8 cellular contexts compared by ENCODE assay signal in the genomic region with DNA sequence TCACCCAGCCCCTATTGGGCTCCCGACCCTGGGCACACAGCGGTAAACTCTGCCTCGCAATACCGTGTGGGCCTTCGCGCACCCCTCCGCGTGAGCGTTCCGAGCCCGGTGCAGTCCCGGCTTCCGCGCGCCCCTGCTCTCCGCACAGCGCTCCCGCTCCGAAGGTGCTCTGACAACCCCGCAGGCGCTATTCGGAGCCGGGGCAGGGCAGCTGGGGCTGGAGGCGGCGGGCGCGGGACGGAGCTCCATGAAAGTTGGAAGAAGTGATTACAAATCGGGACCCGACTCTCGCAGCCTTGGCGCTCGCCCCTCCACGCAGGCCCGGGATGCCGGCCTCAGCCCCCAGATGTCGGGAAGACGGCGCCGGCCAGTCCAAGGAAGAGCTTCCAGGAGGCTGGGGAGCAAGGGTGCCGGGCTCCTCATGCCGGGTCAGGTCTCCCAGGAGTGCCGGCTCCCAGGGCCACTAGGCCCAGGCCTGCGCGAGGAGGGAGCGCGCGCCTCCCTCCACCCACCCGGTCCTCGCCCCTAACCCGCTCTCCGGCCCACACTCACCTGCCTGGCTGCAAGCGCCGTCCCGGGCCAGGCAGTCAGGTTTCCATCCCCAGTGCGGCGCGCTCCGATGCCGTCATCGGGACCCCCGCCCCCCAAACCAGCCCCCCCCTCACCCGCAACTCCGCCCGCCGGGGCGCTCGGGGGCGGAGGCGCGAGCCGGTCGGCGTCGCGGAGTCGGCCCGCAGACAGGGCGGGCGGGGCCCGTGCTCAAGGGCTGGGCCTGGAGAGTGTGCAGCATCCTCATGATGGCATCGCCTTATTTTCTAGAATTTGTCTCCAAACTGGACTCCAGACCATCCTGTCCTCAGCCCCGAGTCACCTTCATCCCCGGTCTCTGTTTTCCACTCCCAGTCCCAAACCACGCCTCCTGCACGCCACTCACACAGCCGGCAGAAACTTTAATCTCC. TPM values are rescaled to one million over a fixed set of nuclear protein-coding genes. Genes with fewer than 3 reads are reported as not detected.
DNase-seq lines count a peak whose midpoint lies in the region; FAIRE-seq and TF ChIP-seq lines count a peak whose summit lies in the region.

A gene with protein sequence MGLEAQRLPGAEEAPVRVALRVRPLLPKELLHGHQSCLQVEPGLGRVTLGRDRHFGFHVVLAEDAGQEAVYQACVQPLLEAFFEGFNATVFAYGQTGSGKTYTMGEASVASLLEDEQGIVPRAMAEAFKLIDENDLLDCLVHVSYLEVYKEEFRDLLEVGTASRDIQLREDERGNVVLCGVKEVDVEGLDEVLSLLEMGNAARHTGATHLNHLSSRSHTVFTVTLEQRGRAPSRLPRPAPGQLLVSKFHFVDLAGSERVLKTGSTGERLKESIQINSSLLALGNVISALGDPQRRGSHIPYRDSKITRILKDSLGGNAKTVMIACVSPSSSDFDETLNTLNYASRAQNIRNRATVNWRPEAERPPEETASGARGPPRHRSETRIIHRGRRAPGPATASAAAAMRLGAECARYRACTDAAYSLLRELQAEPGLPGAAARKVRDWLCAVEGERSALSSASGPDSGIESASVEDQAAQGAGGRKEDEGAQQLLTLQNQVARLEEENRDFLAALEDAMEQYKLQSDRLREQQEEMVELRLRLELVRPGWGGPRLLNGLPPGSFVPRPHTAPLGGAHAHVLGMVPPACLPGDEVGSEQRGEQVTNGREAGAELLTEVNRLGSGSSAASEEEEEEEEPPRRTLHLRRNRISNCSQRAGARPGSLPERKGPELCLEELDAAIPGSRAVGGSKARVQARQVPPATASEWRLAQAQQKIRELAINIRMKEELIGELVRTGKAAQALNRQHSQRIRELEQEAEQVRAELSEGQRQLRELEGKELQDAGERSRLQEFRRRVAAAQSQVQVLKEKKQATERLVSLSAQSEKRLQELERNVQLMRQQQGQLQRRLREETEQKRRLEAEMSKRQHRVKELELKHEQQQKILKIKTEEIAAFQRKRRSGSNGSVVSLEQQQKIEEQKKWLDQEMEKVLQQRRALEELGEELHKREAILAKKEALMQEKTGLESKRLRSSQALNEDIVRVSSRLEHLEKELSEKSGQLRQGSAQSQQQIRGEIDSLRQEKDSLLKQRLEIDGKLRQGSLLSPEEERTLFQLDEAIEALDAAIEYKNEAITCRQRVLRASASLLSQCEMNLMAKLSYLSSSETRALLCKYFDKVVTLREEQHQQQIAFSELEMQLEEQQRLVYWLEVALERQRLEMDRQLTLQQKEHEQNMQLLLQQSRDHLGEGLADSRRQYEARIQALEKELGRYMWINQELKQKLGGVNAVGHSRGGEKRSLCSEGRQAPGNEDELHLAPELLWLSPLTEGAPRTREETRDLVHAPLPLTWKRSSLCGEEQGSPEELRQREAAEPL (N-terminal part only) (minus strand): TSS at position 621 of the 959 bp plus-strand sequence. CDS start 2,537 bp downstream, outside the sequence.

- peaks cover 36% of the 10 kb centered on the region for H3K27me3 Mint-ChIP-seq in activated naive CD4-positive, alpha-beta T cell treated with anti-CD3 and anti-CD28 coated beads for 36 hours (ENCODE audit: low read depth)

- CTCF ChIA-PET in activated naive CD4-positive, alpha-beta T cell treated with anti-CD3 and anti-CD28 coated beads for 36 hours (lab: Charles Lee): no interaction called here

- TF ChIP-seq CTCF in cardiac fibroblast (IDR thresholded peaks at IDR 0.05; ENCODE audit: low read depth, low read length): no peak

- H3K9me3 ChIP-seq in NT2/D1 (ENCODE audit: insufficient read depth, low read length): no peaks in the 10 kb centered on the region

- H3K36me3 ChIP-seq in NT2/D1 (ENCODE audit: insufficient read depth, insufficient read length, low read length): peaks cover 25% of the 10 kb centered on the region

- peak within 1 kb of the TSS; percentile 66 for H3K4me3 Mint-ChIP-seq in activated naive CD4-positive, alpha-beta T cell treated with anti-CD3 and anti-CD28 coated beads for 36 hours

- peak within 1 kb of the TSS; percentile 95 for H3K4me3 ChIP-seq in NT2/D1 (ENCODE audit: insufficient read length, low read depth)
- peak within 1 kb of the TSS; percentile 64 to 74 for H3K4me3 ChIP-seq in cardiac fibroblast (replicated peaks in 1 of 2; ENCODE audit: low read depth in 2 of 2, low read length in 2 of 2)

- H3K4me1 Mint-ChIP-seq in activated naive CD4-positive, alpha-beta T cell treated with anti-CD3 and anti-CD28 coated beads for 36 hours (ENCODE audit: low read depth): peaks cover 10% of the 10 kb centered on the region

- H3K36me3 Mint-ChIP-seq in activated naive CD4-positive, alpha-beta T cell treated with anti-CD3 and anti-CD28 coated beads for 36 hours (ENCODE audit: low read depth): peaks cover 5% of the 10 kb centered on the region

- H3K9ac ChIP-seq in NT2/D1 (ENCODE audit: insufficient read length, low read depth): peak within 1 kb of the TSS; percentile 88

- no peak within 1 kb of the TSS for H3K27ac Mint-ChIP-seq in activated naive CD4-positive, alpha-beta T cell treated with anti-CD3 and anti-CD28 coated beads for 36 hours

- no peak for TF ChIP-seq POLR2A in GM12892 (IDR thresholded peaks at IDR 0.05; ENCODE audit: low read depth, low read length)

- peaks cover 3% of the 10 kb centered on the region for H3K4me1 ChIP-seq in NT2/D1 (ENCODE audit: insufficient read depth, insufficient read length)

- no peaks in the 10 kb centered on the region for H3K9me3 Mint-ChIP-seq in activated naive CD4-positive, alpha-beta T cell treated with anti-CD3 and anti-CD28 coated beads for 36 hours

- H3K27me3 ChIP-seq in NT2/D1 (ENCODE audit: insufficient read depth, insufficient read length): peaks cover 10% of the 10 kb centered on the region

- peak; percentile 30 for DNase-seq in activated naive CD4-positive, alpha-beta T cell treated with anti-CD3 and anti-CD28 coated beads for 36 hours
- DNase-seq in activated naive CD4-positive, alpha-beta T cell (lab: John Stamatoyannopoulos, UW): no peak
- DNase-seq in NT2/D1 (ENCODE audit: low read depth, low spot score) (peak; percentile 68), cardiac fibroblast (ENCODE audit: low read depth in 2 of 2) (peak; percentile 29 to 59), kidney glomerular epithelial cell (lab: John Stamatoyannopoulos, UW) (peak; percentile 28), pons (ENCODE audit: low spot score) (no peak), GM12892 (ENCODE audit: insufficient read length) (no peak)
- DNase-seq in stimulated activated CD8-positive, alpha-beta memory T cell treated with anti-CD3 and anti-CD28 coated beads, Interleukin-4, amount 100 ng/mL, for 24 hours (ENCODE audit: low read depth): peak; percentile 23

- no peak for FAIRE-seq in GM12892 (lab: Jason Lieb, UNC)

- intact Hi-C loops in activated naive CD4-positive, alpha-beta T cell treated with anti-CD3 and anti-CD28 coated beads for 36 hours (cut with micrococcal nuclease): no loop called here

RNA-seq across cellular contexts. Expression of the gene that starts here (rescaled TPM):
- 1 to 10 TPM in 1 of 2 experiments, under 1 TPM in 1; 0.94 to 1.1 TPM for total RNA-seq in activated naive CD4-positive, alpha-beta T cell treated with anti-CD3 and anti-CD28 coated beads for 36 hours
- polyA plus RNA-seq in GM12892 (2012; ENCODE audit: missing spikeins): 0.08 TPM

Comparison
In these comparisons a context has a peak if more than half of its experiments do, and no peak if none do; other contexts are left out.
1. DNase-seq: peak in activated naive CD4-positive, alpha-beta T cell treated with anti-CD3 and anti-CD28 coated beads for 36 hours (single experiment), NT2/D1 (single experiment), cardiac fibroblast (2 of 2), kidney glomerular epithelial cell (single experiment) and stimulated activated CD8-positive, alpha-beta memory T cell treated with anti-CD3 and anti-CD28 coated beads, Interleukin-4, amount 100 ng/mL, for 24 hours (single experiment); none in activated naive CD4-positive, alpha-beta T cell (0 of 4), pons (single experiment) and GM12892 (single experiment).